In genomic region chr21:30900881-30901280, GRCh38 we compare ENCODE assay signal across 2 cellular contexts.
TF ChIP-seq lines count a peak whose summit lies in the region.

No MANE protein-coding gene starts in this region.

TF ChIP-seq in HepG2, 621 proteins besides CTCF, POLR2A, EP300 and RAD21:
- TF ChIP-seq MAFK (conservative IDR thresholded peaks at IDR 0.05 in 1 of 2, IDR thresholded peaks at IDR 0.05 in 1 of 2; ENCODE audit: low read length in 2 of 2) (peak; percentile 77 to 87; a peak in 3 of 4 replicates), HMGXB4 (CRISPR knock-in tag; IDR thresholded peaks at IDR 0.05; ENCODE audit: borderline replicate concordance in 1 of 2, low read depth in 1 of 2) (no peak), KDM1A (CRISPR knock-in tag; IDR thresholded peaks at IDR 0.05) (no peak), ZNF558 (CRISPR knock-in tag; IDR thresholded peaks at IDR 0.05; ENCODE audit: borderline replicate concordance) (no peak), SRF (IDR thresholded peaks at IDR 0.05; ENCODE audit: low read depth, low read length) (no peak), MAFF (IDR thresholded peaks at IDR 0.05; ENCODE audit: low read depth, low read length) (peak; percentile 84)
TF ChIP-seq in HepG2: peak in this region for 2.

TF ChIP-seq in K562, 482 proteins besides CTCF, POLR2A, EP300 and RAD21 (continued from another document):
- TF ChIP-seq GABPB2 (CRISPR knock-in tag; conservative IDR thresholded peaks at IDR 0.05) (no peak), CBX5 (IDR thresholded peaks at IDR 0.05; ENCODE audit: borderline replicate concordance, low read depth) (no peak), PYGO2 (tag; IDR thresholded peaks at IDR 0.05) (no peak), CBFA2T2 (conservative IDR thresholded peaks at IDR 0.05) (no peak), ZFP91 (CRISPR knock-in tag; IDR thresholded peaks at IDR 0.05) (no peak), MAFF (IDR thresholded peaks at IDR 0.05; ENCODE audit: low read length) (peak; percentile 41), ARID3A (IDR thresholded peaks at IDR 0.05; ENCODE audit: borderline replicate concordance, low read depth, low read length) (no peak), ZZZ3 (IDR thresholded peaks at IDR 0.05) (no peak), KDM2B (CRISPR knock-in tag; IDR thresholded peaks at IDR 0.05) (no peak), STAG1 (CRISPR knock-in tag; IDR thresholded peaks at IDR 0.05; ENCODE audit: borderline replicate concordance) (no peak), ZNF408 (CRISPR knock-in tag; IDR thresholded peaks at IDR 0.05; ENCODE audit: low read depth) (no peak), ZBTB5 (IDR thresholded peaks at IDR 0.05) (no peak), ZNF561 (CRISPR knock-in tag; conservative IDR thresholded peaks at IDR 0.05) (no peak), SRSF7 (optimal IDR thresholded peaks at IDR 0.05; ENCODE audit: low read depth, low read length) (no peak), RBBP5 (IDR thresholded peaks at IDR 0.05; ENCODE audit: borderline replicate concordance, insufficient read depth, low read length, poor library complexity, severe bottlenecking) (no peak), ZFP30 (CRISPR knock-in tag; IDR thresholded peaks at IDR 0.05; ENCODE audit: borderline replicate concordance) (no peak), ZNF316 (IDR thresholded peaks at IDR 0.05) (peak; percentile 33; the same call in 1 of the 2 replicates), ESRRA (IDR thresholded peaks at IDR 0.05; ENCODE audit: borderline replicate concordance, low read depth) (no peak), KDM5B (IDR thresholded peaks at IDR 0.05; ENCODE audit: insufficient replicate concordance, low read depth, low read length) (no peak), RFX5 (IDR thresholded peaks at IDR 0.05; ENCODE audit: low read depth, low read length) (no peak), MAFK (IDR thresholded peaks at IDR 0.05; ENCODE audit: low read length) (peak; percentile 39; the same call in 1 of the 2 replicates), ZBTB8A (IDR thresholded peaks at IDR 0.05; ENCODE audit: partially characterized antibody) (no peak), MAZ (CRISPR knock-in tag; conservative IDR thresholded peaks at IDR 0.05 in 1 of 2, IDR thresholded peaks at IDR 0.05 in 1 of 2) (no peak), ELK3 (CRISPR knock-in tag; IDR thresholded peaks at IDR 0.05) (no peak)
TF ChIP-seq in K562: peak in this region for 3.
